Comparison of ENCODE assay signal across 2 cellular contexts in genomic region chr3:72290859-72291641, GRCh38.
TF ChIP-seq lines count a peak whose summit lies in the region.

No MANE protein-coding gene starts in this region.

TF ChIP-seq in A549, 52 proteins besides CTCF, POLR2A, EP300 and RAD21 (continued from another document):
- TF ChIP-seq BCL3 (IDR thresholded peaks at IDR 0.05) (no peak), REST (IDR thresholded peaks at IDR 0.05) (no peak), E2F6 (IDR thresholded peaks at IDR 0.05; ENCODE audit: borderline replicate concordance, low read depth) (no peak), KDM5A (IDR thresholded peaks at IDR 0.05) (no peak), RARB (CRISPR knock-in tag; IDR thresholded peaks at IDR 0.05) (no peak), ZSCAN20 (CRISPR knock-in tag; IDR thresholded peaks at IDR 0.05) (no peak), KDM1A (IDR thresholded peaks at IDR 0.05; ENCODE audit: low read depth) (no peak), FOXS1 (CRISPR knock-in tag; IDR thresholded peaks at IDR 0.05) (no peak), MAFK (IDR thresholded peaks at IDR 0.05; ENCODE audit: partially characterized antibody) (no peak), CBX2 (IDR thresholded peaks at IDR 0.05; ENCODE audit: borderline replicate concordance, low read depth) (no peak), HOXB5 (CRISPR knock-in tag; IDR thresholded peaks at IDR 0.05) (no peak), TP53 (CRISPR knock-in tag; IDR thresholded peaks at IDR 0.05) (no peak), ATOH8 (CRISPR knock-in tag; IDR thresholded peaks at IDR 0.05; ENCODE audit: low read depth) (no peak), PBX3 (IDR thresholded peaks at IDR 0.05) (no peak), ESRRA (IDR thresholded peaks at IDR 0.05; ENCODE audit: borderline replicate concordance, low read length) (no peak), MYC (IDR thresholded peaks at IDR 0.05; ENCODE audit: borderline replicate concordance, low read length) (no peak), SMC3 (IDR thresholded peaks at IDR 0.05) (no peak)

TF ChIP-seq in GM23338, 12 proteins besides CTCF, POLR2A, EP300 and RAD21:
- no peak for TF ChIP-seq REST (IDR thresholded peaks at IDR 0.05; ENCODE audit: unreplicated experiment)
- TF ChIP-seq ZNF331 (CRISPR knock-in tag; IDR thresholded peaks at IDR 0.05; ENCODE audit: low read depth), result no peak
- TF ChIP-seq CREB1 (CRISPR knock-in tag; IDR thresholded peaks at IDR 0.05; ENCODE audit: low read depth), result no peak
- TF ChIP-seq ZNF462 (CRISPR knock-in tag; IDR thresholded peaks at IDR 0.05), result no peak
- TF ChIP-seq EZH2 (IDR thresholded peaks at IDR 0.05; ENCODE audit: low read depth, unreplicated experiment), result no peak
- no peak for TF ChIP-seq POLR2AphosphoS5 (IDR thresholded peaks at IDR 0.05; ENCODE audit: low read depth)
- TF ChIP-seq JUNB (IDR thresholded peaks at IDR 0.05; ENCODE audit: unreplicated experiment), result no peak
- TF ChIP-seq ETS1 (IDR thresholded peaks at IDR 0.05), result no peak
- no peak for TF ChIP-seq EZH2phosphoT487 (IDR thresholded peaks at IDR 0.05; ENCODE audit: unreplicated experiment)
- TF ChIP-seq STAT1 (IDR thresholded peaks at IDR 0.05; ENCODE audit: unreplicated experiment), result no peak
- TF ChIP-seq ZNF114 (CRISPR knock-in tag; IDR thresholded peaks at IDR 0.05), result no peak
- no peak for TF ChIP-seq NANOG (IDR thresholded peaks at IDR 0.05; ENCODE audit: borderline replicate concordance)
